25 cellular contexts compared by ENCODE assay signal in genomic region chr4:40693946-40694345, GRCh38. TPM values are rescaled to one million over a fixed set of nuclear protein-coding genes. Genes with fewer than 3 reads are reported as not detected.
DNase-seq lines count a peak whose midpoint lies in the region; ATAC-seq, FAIRE-seq and TF ChIP-seq lines count a peak whose summit lies in the region.
"Had no signal": no experiment of that assay in that cellular context is flagged by ENCODE, and none has a peak within 500 bp of the region (broad histone marks: within the 10 kb centered on the region; RNA-seq: fewer than 3 reads in every experiment).

No MANE protein-coding gene starts in this region.

- peaks cover 10% of the 10 kb centered on the region for H3K36me3 Mint-ChIP-seq in activated T-helper 2 cell treated with anti-CD3 and anti-CD28 coated beads, Interferon-gamma antibody, Interleukin-2, Interleukin-4, amounts not matched to agents 10 μg/mL and 5 μg/mL and 100 μg/mL, durations not matched to agents 14 hours and 24 hours and 36 hours (ENCODE audit: low read depth)
- no peaks in the 10 kb centered on the region for H3K36me3 Mint-ChIP-seq in neural progenitor cell
- H3K36me3 Mint-ChIP-seq: CD8-positive, alpha-beta T cell had no signal

- H3K27me3 ChIP-seq in H7 (ENCODE audit: control insufficient read depth, insufficient read depth, low read length) (no peaks in the 10 kb centered on the region), neural progenitor cell (no peaks in the 10 kb centered on the region)

- H3K9ac ChIP-seq in neural progenitor cell = no peak overlapping the region

- H3K27me3 Mint-ChIP-seq in activated T-helper 2 cell treated with anti-CD3 and anti-CD28 coated beads, Interferon-gamma antibody, Interleukin-2, Interleukin-4, amounts not matched to agents 10 μg/mL and 5 μg/mL and 100 μg/mL, durations not matched to agents 14 hours and 24 hours and 36 hours (ENCODE audit: low read depth) = no peaks in the 10 kb centered on the region
- H3K27me3 Mint-ChIP-seq in neural progenitor cell (ENCODE audit: insufficient read depth, low read depth) = no peaks in the 10 kb centered on the region

- peak overlapping the region; percentile 32 for H2AFZ ChIP-seq in neural progenitor cell (replicated peaks)

- intact Hi-C loops in activated T-helper 2 cell treated with anti-CD3 and anti-CD28 coated beads, Interferon-gamma antibody, Interleukin-2, Interleukin-4, amounts not matched to agents 10 μg/mL and 5 μg/mL and 100 μg/mL, durations not matched to agents 14 hours and 24 hours and 36 hours (cut with micrococcal nuclease) = no loop called here

- H3K27ac Mint-ChIP-seq in activated T-helper 2 cell treated with anti-CD3 and anti-CD28 coated beads, Interferon-gamma antibody, Interleukin-2, Interleukin-4, amounts not matched to agents 10 μg/mL and 5 μg/mL and 100 μg/mL, durations not matched to agents 14 hours and 24 hours and 36 hours = peak overlapping the region; percentile 15
- H3K27ac Mint-ChIP-seq in neural progenitor cell = no peak overlapping the region
- H3K27ac Mint-ChIP-seq: B cell; CD8-positive, alpha-beta T cell had no signal

- no peak overlapping the region for H3K27ac ChIP-seq in neural progenitor cell
- H3K27ac ChIP-seq: A549, C4-2B, HL-60 had no signal

- no peaks in the 10 kb centered on the region for H4K20me1 ChIP-seq in neural progenitor cell (ENCODE audit: low read depth)

- H3K4me1 ChIP-seq in neural progenitor cell = no peaks in the 10 kb centered on the region
- H3K4me1 ChIP-seq: A549 had no signal

- H3K36me3 ChIP-seq in H7 (replicated peaks; ENCODE audit: control insufficient read depth, insufficient read depth, low read length) (no peaks in the 10 kb centered on the region), neural progenitor cell (no peaks in the 10 kb centered on the region)

- no peaks in the 10 kb centered on the region for H3K79me2 ChIP-seq in neural progenitor cell (ENCODE audit: low read depth)

- H3K9me3 Mint-ChIP-seq in activated T-helper 2 cell treated with anti-CD3 and anti-CD28 coated beads, Interferon-gamma antibody, Interleukin-2, Interleukin-4, amounts not matched to agents 10 μg/mL and 5 μg/mL and 100 μg/mL, durations not matched to agents 14 hours and 24 hours and 36 hours = no peaks in the 10 kb centered on the region
- H3K9me3 Mint-ChIP-seq in neural progenitor cell = peaks cover 12% of the 10 kb centered on the region

- H3K4me1 Mint-ChIP-seq in activated T-helper 2 cell treated with anti-CD3 and anti-CD28 coated beads, Interferon-gamma antibody, Interleukin-2, Interleukin-4, amounts not matched to agents 10 μg/mL and 5 μg/mL and 100 μg/mL, durations not matched to agents 14 hours and 24 hours and 36 hours (ENCODE audit: low read depth) = peaks cover 28% of the 10 kb centered on the region
- H3K4me1 Mint-ChIP-seq in neural progenitor cell = peaks cover 4% of the 10 kb centered on the region
- H3K4me1 Mint-ChIP-seq: B cell had no signal

- TF ChIP-seq CTCF in neural progenitor cell (IDR thresholded peaks at IDR 0.05) = no peak

- no peaks in the 10 kb centered on the region for H3K9me3 ChIP-seq in neural progenitor cell (ENCODE audit: low read depth)
- H3K9me3 ChIP-seq: A549 had no signal

- H3K4me2 ChIP-seq in neural progenitor cell = no peak overlapping the region
- H3K4me2 ChIP-seq: A549 had no signal

- peak; percentile 17 for FAIRE-seq in urothelium cell line (lab: Jason Lieb, UNC)
- FAIRE-seq: A549, GM19239 had no signal

- H3F3A ChIP-seq in neural progenitor cell (ENCODE audit: low read depth) = no peaks in the 10 kb centered on the region

- no peak for ATAC-seq in GM18868 (IDR thresholded peaks at IDR 0.05; ENCODE audit: unreplicated experiment)
- ATAC-seq: A549; CD8-positive, alpha-beta T cell; Panc1 had no signal

- no peak overlapping the region for H3K4me3 Mint-ChIP-seq in activated T-helper 2 cell treated with anti-CD3 and anti-CD28 coated beads, Interferon-gamma antibody, Interleukin-2, Interleukin-4, amounts not matched to agents 10 μg/mL and 5 μg/mL and 100 μg/mL, durations not matched to agents 14 hours and 24 hours and 36 hours (ENCODE audit: low read depth)
- no peak overlapping the region for H3K4me3 Mint-ChIP-seq in neural progenitor cell
- H3K4me3 Mint-ChIP-seq: B cell; CD8-positive, alpha-beta T cell had no signal

- no peak overlapping the region for H3K4me3 ChIP-seq in H7 (ENCODE audit: insufficient read depth, low read depth, low read length)
- H3K4me3 ChIP-seq in neural progenitor cell = no peak overlapping the region
- H3K4me3 ChIP-seq: A549 had no signal

- DNase-seq in H7 (peak; percentile 40), neural progenitor cell (ENCODE audit: low spot score) (no peak), urothelium cell line (ENCODE audit: low spot score) (no peak), UCSD-AML1 (lab: John Stamatoyannopoulos, UW; ENCODE audit: unreplicated experiment) (no peak)
- no peak for DNase-seq in activated T-helper 2 cell treated with anti-CD3 and anti-CD28 coated beads, Interferon-gamma antibody, Interleukin-2, Interleukin-4, amounts not matched to agents 10 μg/mL and 5 μg/mL and 100 μg/mL, durations not matched to agents 14 hours and 24 hours and 36 hours (ENCODE audit: low spot score)
- no peak for DNase-seq in activated CD4-positive, CD25-positive, alpha-beta regulatory T cell treated with anti-CD3 and anti-CD28 coated beads, Interleukin-2, amount 50 U/mL, for 72 hours
- DNase-seq: CD8-positive, alpha-beta T cell; DMS79 treated with DMSO at 0.1 percent for 48 hours; GF-D8; HCEC 1CT; NCI-H1048; NCI-H1417 treated with DMSO at 0.1 percent for 48 hours; NCI-H1694 treated with DMSO at 0.1 percent for 48 hours; NCI-H2081; NCI-H2227 treated with DMSO at 0.1 percent for 48 hours; NCI-H526 treated with DMSO at 0.1 percent for 48 hours; SHP77 treated with DMSO at 0.1 percent for 48 hours had no signal

RNA-seq across cellular contexts. Expression of gene NSUN7, which starts 55.8 kb away (rescaled TPM):
- 19.8 and 26.5 TPM in 2 replicates for total RNA-seq in H7 (2014; rRNA removed; shearing (Covaris generic))
- total RNA-seq in activated T-helper 2 cell treated with anti-CD3 and anti-CD28 coated beads, Interferon-gamma antibody, Interleukin-2, Interleukin-4, amounts not matched to agents 10 μg/mL and 5 μg/mL and 100 μg/mL, durations not matched to agents 14 hours and 24 hours and 36 hours = 0.09 TPM in 1 of 2 replicates, not detected in the other
- 29.1 and 37.4 TPM in 2 replicates for total RNA-seq in neural progenitor cell (ENCODE audit: low replicate concordance)
- total RNA-seq: NCI-H460 had no signal

Comparison
In these comparisons a context has a peak if more than half of its experiments do, and no peak if none do; other contexts are left out.
1. RNA of gene NSUN7, which starts 55.8 kb away (total RNA-seq): 29.1 to 37.4 TPM in neural progenitor cell and 19.8 to 26.5 TPM in H7; 0.09 TPM in activated T-helper 2 cell treated with anti-CD3 and anti-CD28 coated beads, Interferon-gamma antibody, Interleukin-2, Interleukin-4, amounts not matched to agents 10 μg/mL and 5 μg/mL and 100 μg/mL, durations not matched to agents 14 hours and 24 hours and 36 hours; every median in the first group is over 10 times any median in the second.